ENCODE assay signal across 1 cellular context in genomic region chr17:34413443-34414076, GRCh38.
TF ChIP-seq lines count a peak whose summit lies in the region.

No MANE protein-coding gene starts in this region.

TF ChIP-seq in GM23338, 12 proteins besides CTCF, POLR2A, EP300 and RAD21 (continued from another document):
- no peak for TF ChIP-seq ZNF462 (CRISPR knock-in tag; IDR thresholded peaks at IDR 0.05)
- no peak for TF ChIP-seq EZH2 (IDR thresholded peaks at IDR 0.05; ENCODE audit: low read depth, unreplicated experiment)
- TF ChIP-seq NANOG (IDR thresholded peaks at IDR 0.05; ENCODE audit: borderline replicate concordance), result no peak
- no peak for TF ChIP-seq EZH2phosphoT487 (IDR thresholded peaks at IDR 0.05; ENCODE audit: unreplicated experiment)
- no peak for TF ChIP-seq ZNF114 (CRISPR knock-in tag; IDR thresholded peaks at IDR 0.05)
- no peak for TF ChIP-seq REST (IDR thresholded peaks at IDR 0.05; ENCODE audit: unreplicated experiment)
- no peak for TF ChIP-seq ETS1 (IDR thresholded peaks at IDR 0.05)
- no peak for TF ChIP-seq POLR2AphosphoS5 (IDR thresholded peaks at IDR 0.05; ENCODE audit: low read depth)
- TF ChIP-seq CREB1 (CRISPR knock-in tag; IDR thresholded peaks at IDR 0.05; ENCODE audit: low read depth), result no peak
